In genomic region chr2:219598308-219599078, GRCh38 we compare ENCODE assay signal across 8 cellular contexts. TPM values are rescaled to one million over a fixed set of nuclear protein-coding genes. Genes with fewer than 3 reads are reported as not detected.
A peak's percentile ranks its signal among the peaks of the same experiment; 100 is the strongest.
DNase-seq lines count a peak whose midpoint lies in the region; ATAC-seq and TF ChIP-seq lines count a peak whose summit lies in the region.

No MANE protein-coding gene starts in this region.

- H3K27ac Mint-ChIP-seq in activated CD4-positive, alpha-beta T cell treated with anti-CD3 and anti-CD28 coated beads, Interleukin-2, amount 10 ng/mL, durations not matched to agents 24 days and 14 days = peak overlapping the region; percentile 98

- ATAC-seq in GM19324 (IDR thresholded peaks at IDR 0.05; ENCODE audit: low FRiP score, unreplicated experiment) (no peak), HG02970 (IDR thresholded peaks at IDR 0.05; ENCODE audit: low FRiP score, unreplicated experiment) (no peak)

- peak overlapping the region; percentile 85 to 90 for H3K9ac ChIP-seq in stomach smooth muscle (ENCODE audit: low read length in 2 of 2)

- no peaks in the 10 kb centered on the region for H3K36me3 ChIP-seq in WERI-Rb-1
- peaks cover 7% of the 10 kb centered on the region; the same call in 1 of the 2 replicates for H3K36me3 ChIP-seq in iPS DF 6.9 (ENCODE audit: control insufficient read depth, insufficient read depth, low read length)
- peaks cover 8 to 16% of the 10 kb centered on the region in 2 donors for H3K36me3 ChIP-seq in stomach smooth muscle (ENCODE audit: control insufficient read depth in 2 of 2, insufficient read depth in 2 of 2, low read length in 2 of 2)

- peak overlapping the region; percentile 71 for H3K4me3 ChIP-seq in WERI-Rb-1 (ENCODE audit: low read depth, low read length)
- peak overlapping the region; percentile 90; the same call in 1 of the 2 replicates for H3K4me3 ChIP-seq in iPS DF 6.9 (ENCODE audit: low read length)
- peak overlapping the region; percentile 96 for H3K4me3 ChIP-seq in stomach smooth muscle (ENCODE audit: low read length in 2 of 2)

- peaks cover 1% of the 10 kb centered on the region; the same call in 1 of the 2 replicates for H3K4me1 ChIP-seq in iPS DF 6.9 (ENCODE audit: control insufficient read depth, insufficient read depth, low read length)
- peaks cover 9% of the 10 kb centered on the region for H3K4me1 ChIP-seq in stomach smooth muscle (ENCODE audit: control insufficient read depth, insufficient read depth, low read length)

- TF ChIP-seq CTCF in WERI-Rb-1 (IDR thresholded peaks at IDR 0.05; ENCODE audit: low read depth, low read length) = no peak

- H3K27ac ChIP-seq in WERI-Rb-1 (peak overlapping the region; percentile 79), iPS DF 6.9 (ENCODE audit: low read length) (no peak overlapping the region), stomach smooth muscle (ENCODE audit: low read length) (peak overlapping the region; percentile 89)

- H3K27me3 ChIP-seq in WERI-Rb-1 (ENCODE audit: insufficient read depth, low read depth, severe bottlenecking) (no peaks in the 10 kb centered on the region), iPS DF 6.9 (ENCODE audit: control insufficient read depth, insufficient read depth, low read length) (no peaks in the 10 kb centered on the region), stomach smooth muscle (ENCODE audit: control insufficient read depth in 1 of 2, insufficient read depth in 2 of 2, low read length in 2 of 2) (no peaks in the 10 kb centered on the region)

- no peak for DNase-seq in activated CD4-positive, alpha-beta T cell treated with anti-CD3 and anti-CD28 coated beads, Interleukin-2, amount 10 ng/mL, durations not matched to agents 24 days and 14 days
- DNase-seq in activated CD4-positive, alpha-beta T cell treated with anti-CD3 and anti-CD28 coated beads, Interleukin-2, amount 50 U/mL, for 48 hours = no peak
- no peak for DNase-seq in WERI-Rb-1
- no peak for DNase-seq in iPS DF 6.9 (ENCODE audit: low read depth, low spot score)
- no peak for DNase-seq in NK-92 treated with Interleukin-12 subunit alpha and Interleukin-12 subunit beta, amount 100 ng/mL, for 24 hours (lab: John Stamatoyannopoulos, UW)

- no CpG with 5 or more reads among the region's 9 CpGs for WGBS in iPS DF 6.9 (ENCODE audit: insufficient coverage, insufficient read length)

- H3K36me3 Mint-ChIP-seq in activated CD4-positive, alpha-beta T cell treated with anti-CD3 and anti-CD28 coated beads, Interleukin-2, amount 10 ng/mL, durations not matched to agents 24 days and 14 days (ENCODE audit: low read depth) = peaks cover 14% of the 10 kb centered on the region

- peak overlapping the region; percentile 98 for H3K4me3 Mint-ChIP-seq in activated CD4-positive, alpha-beta T cell treated with anti-CD3 and anti-CD28 coated beads, Interleukin-2, amount 10 ng/mL, durations not matched to agents 24 days and 14 days

- intact Hi-C loops in activated CD4-positive, alpha-beta T cell treated with anti-CD3 and anti-CD28 coated beads, Interleukin-2, amount 10 ng/mL, durations not matched to agents 24 days and 14 days (cut with micrococcal nuclease) = loop anchor here (1.0 to 5.0 kb wide), 2 partner anchors 44 to 210 kb away; no protein-coding TSS in a partner anchor

- H3K4me1 Mint-ChIP-seq in activated CD4-positive, alpha-beta T cell treated with anti-CD3 and anti-CD28 coated beads, Interleukin-2, amount 10 ng/mL, durations not matched to agents 24 days and 14 days = peaks cover 22% of the 10 kb centered on the region

- H3K9me3 Mint-ChIP-seq in activated CD4-positive, alpha-beta T cell treated with anti-CD3 and anti-CD28 coated beads, Interleukin-2, amount 10 ng/mL, durations not matched to agents 24 days and 14 days = no peaks in the 10 kb centered on the region

- no peaks in the 10 kb centered on the region for H3K9me3 ChIP-seq in WERI-Rb-1 (ENCODE audit: severe bottlenecking)
- no peaks in the 10 kb centered on the region for H3K9me3 ChIP-seq in iPS DF 6.9 (ENCODE audit: control insufficient read depth, insufficient read depth, low read length)
- H3K9me3 ChIP-seq in stomach smooth muscle (ENCODE audit: control insufficient read depth in 2 of 2, low read length in 2 of 2) = no peaks in the 10 kb centered on the region

- H3K27me3 Mint-ChIP-seq in activated CD4-positive, alpha-beta T cell treated with anti-CD3 and anti-CD28 coated beads, Interleukin-2, amount 10 ng/mL, durations not matched to agents 24 days and 14 days = peaks cover 2% of the 10 kb centered on the region

RNA-seq across cellular contexts. Expression of gene STK11IP, which starts 0.8 kb away (rescaled TPM):
- total RNA-seq in activated CD4-positive, alpha-beta T cell treated with anti-CD3 and anti-CD28 coated beads, Interleukin-2, amount 10 ng/mL, durations not matched to agents 24 days and 14 days = 32.6 and 35.0 TPM in 2 replicates

RNA-seq across cellular contexts. Expression of gene INHA, which starts 26.4 kb away (rescaled TPM):
- not detected in 2 replicates for total RNA-seq in activated CD4-positive, alpha-beta T cell treated with anti-CD3 and anti-CD28 coated beads, Interleukin-2, amount 10 ng/mL, durations not matched to agents 24 days and 14 days

RNA-seq across cellular contexts. Expression of gene OBSL1, which starts 27.2 kb away (rescaled TPM):
- 0.26 and 0.47 TPM in 2 replicates for total RNA-seq in activated CD4-positive, alpha-beta T cell treated with anti-CD3 and anti-CD28 coated beads, Interleukin-2, amount 10 ng/mL, durations not matched to agents 24 days and 14 days

RNA-seq across cellular contexts. Expression of gene SLC4A3, which starts 28.9 kb away (rescaled TPM):
- total RNA-seq in activated CD4-positive, alpha-beta T cell treated with anti-CD3 and anti-CD28 coated beads, Interleukin-2, amount 10 ng/mL, durations not matched to agents 24 days and 14 days = 0.12 TPM in 1 of 2 replicates, not detected in the other

RNA-seq across cellular contexts. Expression of gene TMEM198, which starts 54.7 kb away (rescaled TPM):
- total RNA-seq in activated CD4-positive, alpha-beta T cell treated with anti-CD3 and anti-CD28 coated beads, Interleukin-2, amount 10 ng/mL, durations not matched to agents 24 days and 14 days = 3.1 and 3.4 TPM in 2 replicates
